Comparison of ENCODE assay signal across 8 cellular contexts in the genomic region with DNA sequence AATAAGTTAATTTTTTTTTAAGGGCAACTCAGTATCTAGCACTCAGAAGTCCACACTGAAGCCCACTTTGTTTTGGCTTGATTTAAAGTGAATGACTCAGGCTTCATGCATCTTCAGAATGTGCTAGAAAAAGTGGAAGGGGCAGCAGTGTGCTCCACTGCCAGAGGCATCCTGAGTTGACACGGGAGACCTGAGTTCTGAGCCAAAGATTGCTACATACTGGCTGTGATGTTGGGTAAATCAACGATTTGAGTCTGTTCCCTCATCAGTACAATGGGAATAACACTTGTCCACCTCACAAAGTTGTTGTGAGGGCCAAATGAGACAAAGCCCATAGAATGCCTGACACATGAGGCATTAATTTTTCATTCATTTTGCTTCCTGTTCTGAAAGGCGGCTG. TPM values are rescaled to one million over a fixed set of nuclear protein-coding genes. Genes with fewer than 3 reads are reported as not detected.
DNase-seq lines count a peak whose midpoint lies in the region; ATAC-seq and TF ChIP-seq lines count a peak whose summit lies in the region.

No MANE protein-coding gene starts in this region.

- CTCF ChIA-PET in CD4-positive, alpha-beta memory T cell (lab: Charles Lee; ENCODE audit: partially characterized antibody), result interaction anchor here (1.5 to 5.8 kb wide), 8 partner anchors 9 to 258 kb away, joined by 4 to 41 read pairs (median 9); partner anchors contain the start of genes CHCHD4, LSM3, TMEM43 and XPC

- H3K4me3 Mint-ChIP-seq in CD4-positive, alpha-beta memory T cell, result peak overlapping the region in 7 of 8 donors; percentile 80 to 89 (median 82)

- TF ChIP-seq EP300 in transverse colon (IDR thresholded peaks at IDR 0.05; ENCODE audit: low read depth), result no peak

- H3K36me3 ChIP-seq in CD4-positive, alpha-beta memory T cell (ENCODE audit: insufficient read depth, low read length), result peaks cover 40% of the 10 kb centered on the region
- H3K36me3 ChIP-seq in right lobe of liver (peaks cover 0 to 27% (median 11%) of the 10 kb centered on the region in 4 donors), transverse colon (peaks cover 0 to 17% (median 6%) of the 10 kb centered on the region in 4 donors)

- peak overlapping the region; percentile 95 for H3K27ac ChIP-seq in CD4-positive, alpha-beta memory T cell (ENCODE audit: low read depth, low read length)
- H3K27ac ChIP-seq in caudate nucleus (ENCODE audit: low read depth, low read length), result peak overlapping the region; percentile 93
- H3K27ac ChIP-seq in right lobe of liver, result peak overlapping the region; percentile 34 to 75 (median 59)
- H3K27ac ChIP-seq in transverse colon, result peak overlapping the region; percentile 82 to 91 (median 89)

- no peaks in the 10 kb centered on the region for H3K9me3 Mint-ChIP-seq in CD4-positive, alpha-beta memory T cell

- POLR2A ChIA-PET in CD4-positive, alpha-beta memory T cell (lab: Charles Lee; ENCODE audit: partially characterized antibody), result interaction anchor here (0.7 to 18.6 kb wide), 12 partner anchors 15 to 730 kb away, joined by 3 to 342 read pairs (median 5); partner anchors contain the start of genes CCDC174, CHCHD4, LSM3 and SLC6A6

- TF ChIP-seq CTCF in right lobe of liver (IDR thresholded peaks at IDR 0.05), result no peak
- TF ChIP-seq CTCF in transverse colon (IDR thresholded peaks at IDR 0.05), result no peak

- peaks cover 23 to 62% of the 10 kb centered on the region in 2 donors for H3K36me3 Mint-ChIP-seq in CD4-positive, alpha-beta memory T cell

- no peaks in the 10 kb centered on the region for H3K9me3 ChIP-seq in CD4-positive, alpha-beta memory T cell (ENCODE audit: control insufficient read depth in 1 of 2, low read length in 2 of 2)
- H3K9me3 ChIP-seq in right lobe of liver (no peaks in the 10 kb centered on the region), transverse colon (no peaks in the 10 kb centered on the region)

- no peaks in the 10 kb centered on the region for H3K27me3 ChIP-seq in CD4-positive, alpha-beta memory T cell (ENCODE audit: insufficient read depth, low read length)
- H3K27me3 ChIP-seq in right lobe of liver (no peaks in the 10 kb centered on the region), transverse colon (no peaks in the 10 kb centered on the region)

- in situ Hi-C loops in transverse colon (cut with MboI; ENCODE audit: low pct_ligation_motif_present in 1 of 4, low pct_unique_long_range_greater_than_20kb in 1 of 4, low sequenced_read_pairs in 3 of 4), result no loop called here

- 20% methylated on average over 3 of the region's 3 CpGs for WGBS in right lobe of liver (ENCODE audit: insufficient coverage, low coverage, low lambda C conversion rate, missing lambda C conversion rate)
- 23 to 45% methylated on average over 1 to 3 of the region's 3 CpGs for WGBS in transverse colon (ENCODE audit: low coverage in 1 of 2), 2 donors

- intact Hi-C loops in CD4-positive, alpha-beta memory T cell (cut with micrococcal nuclease), result loop anchor here (1.0 to 5.0 kb wide), 3 partner anchors 20 to 247 kb away; partner anchors contain the start of genes CHCHD4, LSM3 and XPC
- intact Hi-C loops in right lobe of liver (cut with DNase I) (no loop called here), transverse colon (cut with DNase I; ENCODE audit: low total_unique reads) (no loop called here)

- TF ChIP-seq POLR2A in right lobe of liver (IDR thresholded peaks at IDR 0.05) (no peak), transverse colon (IDR thresholded peaks at IDR 0.05) (no peak)

- peak; percentile 46 to 65 (median 62) for ATAC-seq in right lobe of liver

- DNase-seq in CD4-positive, alpha-beta memory T cell, result peak in 1 of 5 donors; percentile 46
- DNase-seq in MV-4-11 (lab: John Stamatoyannopoulos, UW), result peak; percentile 29
- no peak for DNase-seq in caudate nucleus (lab: John Stamatoyannopoulos, UW)
- no peak for DNase-seq in right lobe of liver
- DNase-seq in transverse colon, result peak; percentile 43
- no peak for DNase-seq in stimulated activated CD4-positive, alpha-beta T cell treated with anti-CD3 and anti-CD28 coated beads, Interleukin-2, amount 100 ng/mL, for 48 hours
- DNase-seq in occipital lobe (lab: John Stamatoyannopoulos, UW), result no peak
- DNase-seq in RPMI8226, result no peak

- no peak overlapping the region for H3K4me3 ChIP-seq in CD4-positive, alpha-beta memory T cell (ENCODE audit: low read length in 2 of 2)
- H3K4me3 ChIP-seq in right lobe of liver (no peak overlapping the region), transverse colon (peak overlapping the region in 1 of 4 donors; percentile 18)

- no peaks in the 10 kb centered on the region for H3K27me3 Mint-ChIP-seq in CD4-positive, alpha-beta memory T cell

- peak overlapping the region; percentile 95 to 100 (median 100) for H3K27ac Mint-ChIP-seq in CD4-positive, alpha-beta memory T cell

- peaks cover 47 to 75% (median 62%) of the 10 kb centered on the region in 4 donors for H3K4me1 Mint-ChIP-seq in CD4-positive, alpha-beta memory T cell

- peaks cover 67% of the 10 kb centered on the region for H3K4me1 ChIP-seq in CD4-positive, alpha-beta memory T cell (ENCODE audit: insufficient read depth, low read length)
- H3K4me1 ChIP-seq in right lobe of liver, result peaks cover 0 to 50% (median 28%) of the 10 kb centered on the region in 4 donors
- peaks cover 3 to 42% (median 28%) of the 10 kb centered on the region in 4 donors for H3K4me1 ChIP-seq in transverse colon

RNA-seq across cellular contexts. Expression of gene TMEM43, which starts 19.0 kb away (rescaled TPM):
- 10 to 100 TPM; 69.3 to 69.7 TPM for total RNA-seq in CD4-positive, alpha-beta memory T cell
- polyA plus RNA-seq in CD4-positive, alpha-beta memory T cell, result 100 to 1,000 TPM in 1 of 2 donors, 10 to 100 TPM in 1; 83.8 to 143 TPM
- total RNA-seq in right lobe of liver (10 to 100 TPM in 5 of 6 experiments, 1 to 10 TPM in 1; 9.3 to 16.8 (median 14.6) TPM), transverse colon (100 to 1,000 TPM in 1 of 4 donors, 10 to 100 TPM in 3; 30.8 to 128 (median 48.5) TPM), occipital lobe (44.1 TPM)

RNA-seq across cellular contexts. Expression of gene CHCHD4, which starts 19.2 kb away (rescaled TPM):
- total RNA-seq in CD4-positive, alpha-beta memory T cell, result 1 to 10 TPM; 7.5 to 9.3 TPM
- 10 to 100 TPM; 17.4 to 17.5 TPM for polyA plus RNA-seq in CD4-positive, alpha-beta memory T cell
- 10 to 100 TPM in 2 of 6 experiments, 1 to 10 TPM in 4; 6.2 to 13.5 (median 8.4) TPM for total RNA-seq in right lobe of liver
- total RNA-seq in transverse colon, result 10 to 100 TPM in 2 of 4 donors, 1 to 10 TPM in 1, under 1 TPM in 1; 0.80 to 22.1 (median 13.5) TPM
- 8.7 TPM for total RNA-seq in occipital lobe

RNA-seq across cellular contexts. Expression of gene XPC, which starts 34.6 kb away (rescaled TPM):
- 100 to 1,000 TPM; 104 to 108 TPM for total RNA-seq in CD4-positive, alpha-beta memory T cell
- 10 to 100 TPM; 32.9 to 57.5 TPM for polyA plus RNA-seq in CD4-positive, alpha-beta memory T cell
- total RNA-seq in right lobe of liver (10 to 100 TPM; 14.4 to 23.1 (median 20.0) TPM), transverse colon (100 to 1,000 TPM in 1 of 4 donors, 10 to 100 TPM in 3; 30.7 to 287 (median 46.6) TPM), occipital lobe (10.6 TPM)

RNA-seq across cellular contexts. Expression of gene LSM3, which starts 34.8 kb away (rescaled TPM):
- total RNA-seq in CD4-positive, alpha-beta memory T cell, result 1 to 10 TPM; 7.2 to 8.2 TPM
- 10 to 100 TPM; 22.1 to 30.7 TPM for polyA plus RNA-seq in CD4-positive, alpha-beta memory T cell
- total RNA-seq in right lobe of liver (1 to 10 TPM; 4.5 to 7.4 (median 6.1) TPM), transverse colon (1 to 10 TPM; 5.6 to 9.6 (median 8.0) TPM), occipital lobe (11.1 TPM)

Comparison
In these comparisons a context has a peak if more than half of its experiments do, and no peak if none do; other contexts are left out.
1. DNase-seq: peak in MV-4-11 (single experiment) and transverse colon (single experiment); none in caudate nucleus (0 of 61), right lobe of liver (0 of 3), stimulated activated CD4-positive, alpha-beta T cell treated with anti-CD3 and anti-CD28 coated beads, Interleukin-2, amount 100 ng/mL, for 48 hours (0 of 2), occipital lobe (single experiment) and RPMI8226 (single experiment).
2. Peak in every context shown above with its lines, with median percentiles within 50 percentile points of each other: H3K27ac ChIP-seq.